ENCODE assay signal across 22 cellular contexts in the genomic region with DNA sequence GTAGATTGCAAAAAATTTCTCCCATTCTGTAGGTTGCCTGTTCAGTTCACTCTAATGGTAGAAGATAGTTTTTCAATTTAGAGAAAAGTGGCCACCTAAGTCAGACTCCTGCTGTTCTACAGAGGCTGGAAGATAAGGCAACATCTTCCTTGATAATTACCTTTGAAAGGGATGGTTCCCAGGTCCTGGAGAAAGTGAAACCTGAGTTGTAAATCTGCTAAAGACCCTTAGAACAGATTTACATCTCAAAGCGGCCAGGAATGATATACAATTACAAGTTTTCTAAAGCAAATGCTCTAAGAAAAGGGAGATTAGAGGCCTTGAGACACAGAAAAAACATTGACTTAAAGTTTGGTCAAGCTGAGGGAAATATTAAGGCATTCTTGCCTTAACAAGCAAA.
A peak's percentile ranks its signal among the peaks of the same experiment; 100 is the strongest.
DNase-seq lines count a peak whose midpoint lies in the region; ATAC-seq and TF ChIP-seq lines count a peak whose summit lies in the region.
"Had no signal": no experiment of that assay in that cellular context is flagged by ENCODE, and none has a peak within 500 bp of the region (broad histone marks: within the 10 kb centered on the region; RNA-seq: fewer than 3 reads in every experiment).

No MANE protein-coding gene starts in this region.

- H3K36me3 Mint-ChIP-seq in GM23338 (ENCODE audit: low read depth) (peaks cover 10% of the 10 kb centered on the region; the same call in 1 of the 3 replicates), WTC11 (peaks cover 17% of the 10 kb centered on the region)
- H3K36me3 Mint-ChIP-seq: CD14-positive monocyte; CD8-positive, alpha-beta memory T cell had no signal

- no peak overlapping the region for H3K23ac ChIP-seq in mesendoderm (ENCODE audit: low read length)

- TF ChIP-seq CTCF in GM23338 (conservative IDR thresholded peaks at IDR 0.05; ENCODE audit: low read depth in 2 of 2): no peak
- TF ChIP-seq CTCF in WTC11 (IDR thresholded peaks at IDR 0.05): no peak

- no peak overlapping the region for H2BK120ac ChIP-seq in mesendoderm (ENCODE audit: low read depth, low read length)

- ATAC-seq in GM23338 (peak; percentile 62), WTC11 (peak; percentile 74), HG02840 (IDR thresholded peaks at IDR 0.05; ENCODE audit: low FRiP score, unreplicated experiment) (no peak)
- ATAC-seq: A549, HCT116 had no signal

- no peaks in the 10 kb centered on the region for H3K79me1 ChIP-seq in mesendoderm (ENCODE audit: low read length)

- peak; percentile 44 for DNase-seq in GM23338 (ENCODE audit: low spot score)
- no peak for DNase-seq in WTC11 (ENCODE audit: low spot score)
- DNase-seq in mesendoderm: peak; percentile 22
- DNase-seq in UCSD-AML1 (lab: John Stamatoyannopoulos, UW; ENCODE audit: unreplicated experiment): no peak
- no peak for DNase-seq in NCI-H1930 (lab: John Stamatoyannopoulos, UW)
- DNase-seq: 8988T; ACHN; AML-193; BE2C; CD4-positive, alpha-beta T cell; CD8-positive, alpha-beta memory T cell; DMS 273 treated with DMSO at 0.1 percent for 48 hours; DMS79; EL; GF-D8; GM23248; H9 had no signal

- peaks cover 11% of the 10 kb centered on the region for H3K4me1 Mint-ChIP-seq in GM23338
- H3K4me1 Mint-ChIP-seq in WTC11: peaks cover 12% of the 10 kb centered on the region
- H3K4me1 Mint-ChIP-seq: CD14-positive monocyte; CD8-positive, alpha-beta memory T cell had no signal

- no peak overlapping the region for H2AFZ ChIP-seq in GM23338
- H2AFZ ChIP-seq: GM23248 had no signal

- H3K27ac Mint-ChIP-seq in GM23338: no peak overlapping the region
- H3K27ac Mint-ChIP-seq in WTC11: no peak overlapping the region
- H3K27ac Mint-ChIP-seq: CD14-positive monocyte; CD4-positive, alpha-beta T cell; CD8-positive, alpha-beta memory T cell had no signal

- WGBS in mesendoderm (ENCODE audit: extremely low coverage, insufficient coverage, low lambda C conversion rate): no CpG with 5 or more reads among the region's 1 CpG

- no peak overlapping the region for H4K8ac ChIP-seq in mesendoderm (ENCODE audit: low read depth, low read length)

- H4K20me1 ChIP-seq in GM23338 (replicated peaks; ENCODE audit: insufficient read depth): no peaks in the 10 kb centered on the region
- H4K20me1 ChIP-seq: BLaER1 treated with 17β-estradiol and CSF1 and Interleukin-3, amounts not matched to agents 10 nM and 100 nM had no signal

- H3K4me1 ChIP-seq in GM23338 (ENCODE audit: insufficient read depth) (no peaks in the 10 kb centered on the region; the same call in 1 of the 2 replicates), mesendoderm (ENCODE audit: control insufficient read depth, low read depth, low read length) (no peaks in the 10 kb centered on the region)
- H3K4me1 ChIP-seq: A549; BE2C; BLaER1 treated with 17β-estradiol and CSF1 and Interleukin-3, amounts not matched to agents 10 nM and 100 nM had no signal

- POLR2A ChIA-PET in WTC11 (lab: Charles Lee): no interaction called here

- H3K18ac ChIP-seq in mesendoderm (ENCODE audit: low read length): no peak overlapping the region

- H3K27me3 Mint-ChIP-seq in GM23338 (ENCODE audit: insufficient read depth, low read depth, poor library complexity) (peaks cover 5% of the 10 kb centered on the region), WTC11 (ENCODE audit: low read depth) (peaks cover 31% of the 10 kb centered on the region)
- H3K27me3 Mint-ChIP-seq: CD4-positive, alpha-beta T cell had no signal

- H3K27me3 ChIP-seq in GM23338 (ENCODE audit: insufficient read depth): no peaks in the 10 kb centered on the region
- no peaks in the 10 kb centered on the region for H3K27me3 ChIP-seq in mesendoderm (ENCODE audit: insufficient read depth, low read length, poor library complexity)
- H3K27me3 ChIP-seq: BE2C; BLaER1 treated with 17β-estradiol and CSF1 and Interleukin-3, amounts not matched to agents 10 nM and 100 nM had no signal

- CTCF ChIA-PET in WTC11 (lab: Charles Lee): no interaction called here

- H3K56ac ChIP-seq in mesendoderm (ENCODE audit: low read length): no peak overlapping the region

- H2BK5ac ChIP-seq in mesendoderm (ENCODE audit: low read length): no peak overlapping the region

- H3K9ac ChIP-seq in mesendoderm (ENCODE audit: low read length): no peak overlapping the region
- H3K9ac ChIP-seq: BLaER1 treated with 17β-estradiol and CSF1 and Interleukin-3, amounts not matched to agents 10 nM and 100 nM; GM23248 had no signal

- H3K27ac ChIP-seq in GM23338 (ENCODE audit: low read depth): no peak overlapping the region
- H3K27ac ChIP-seq in mesendoderm (ENCODE audit: low read depth, low read length): no peak overlapping the region
- H3K27ac ChIP-seq: A549; BLaER1 treated with 17β-estradiol and CSF1 and Interleukin-3, amounts not matched to agents 10 nM and 100 nM; GM23248 had no signal

- H3K9me2 ChIP-seq in GM23338 (ENCODE audit: insufficient read depth): no peaks in the 10 kb centered on the region

- H3F3A ChIP-seq in GM23338 (replicated peaks; ENCODE audit: low read depth): no peaks in the 10 kb centered on the region

- H3K79me2 ChIP-seq in GM23338 (replicated peaks; ENCODE audit: insufficient read depth) (no peaks in the 10 kb centered on the region), mesendoderm (ENCODE audit: control insufficient read depth, insufficient read depth, low read length) (no peaks in the 10 kb centered on the region)

- no peak overlapping the region for H3K4me2 ChIP-seq in GM23338
- no peak overlapping the region for H3K4me2 ChIP-seq in mesendoderm (ENCODE audit: low read length)
- H3K4me2 ChIP-seq: A549; BLaER1 treated with 17β-estradiol and CSF1 and Interleukin-3, amounts not matched to agents 10 nM and 100 nM had no signal

- H3K9me3 Mint-ChIP-seq in GM23338 (peaks cover 19% of the 10 kb centered on the region; the same call in 2 of the 3 replicates), WTC11 (peaks cover 15% of the 10 kb centered on the region)

- H3K4ac ChIP-seq in mesendoderm (ENCODE audit: low read depth, low read length): no peak overlapping the region

- H2BK15ac ChIP-seq in mesendoderm (replicated peaks; ENCODE audit: low read depth): no peak overlapping the region

- no peak overlapping the region for H3K4me3 Mint-ChIP-seq in GM23338
- no peak overlapping the region for H3K4me3 Mint-ChIP-seq in WTC11
- H3K4me3 Mint-ChIP-seq: CD14-positive monocyte; CD4-positive, alpha-beta T cell; CD8-positive, alpha-beta memory T cell; H9 had no signal

- no peak overlapping the region for H2AK5ac ChIP-seq in mesendoderm (ENCODE audit: low read length)

- H3K36me3 ChIP-seq in GM23338 (ENCODE audit: insufficient read depth) (no peaks in the 10 kb centered on the region), mesendoderm (ENCODE audit: control insufficient read depth, insufficient read depth, low read length) (no peaks in the 10 kb centered on the region)
- H3K36me3 ChIP-seq: BE2C; BLaER1 treated with 17β-estradiol and CSF1 and Interleukin-3, amounts not matched to agents 10 nM and 100 nM had no signal

- no peak overlapping the region for H4K5ac ChIP-seq in mesendoderm (ENCODE audit: low read length)

- H3K4me3 ChIP-seq in GM23338 (no peak overlapping the region), mesendoderm (ENCODE audit: low read length) (no peak overlapping the region)
- H3K4me3 ChIP-seq: A549; BLaER1 treated with 17β-estradiol and CSF1 and Interleukin-3, amounts not matched to agents 10 nM and 100 nM; GM23248 had no signal

TF ChIP-seq in GM23338, 12 proteins besides CTCF, POLR2A, EP300 and RAD21 (continues in another document):
- TF ChIP-seq EZH2 (IDR thresholded peaks at IDR 0.05; ENCODE audit: low read depth, unreplicated experiment) (no peak), NANOG (IDR thresholded peaks at IDR 0.05; ENCODE audit: borderline replicate concordance) (0 out of 2 replicates have a peak, but pooled peaks have one; percentile 36)

TF ChIP-seq in WTC11, 78 proteins besides CTCF, POLR2A, EP300 and RAD21 (continues in another document):
- TF ChIP-seq TCF7 (CRISPR knock-in tag; IDR thresholded peaks at IDR 0.05; ENCODE audit: low read depth): no peak
- no peak for TF ChIP-seq ZNF416 (CRISPR knock-in tag; IDR thresholded peaks at IDR 0.05)
- TF ChIP-seq NFE2L1 (CRISPR knock-in tag; IDR thresholded peaks at IDR 0.05): no peak
- TF ChIP-seq FOXJ3 (CRISPR knock-in tag; IDR thresholded peaks at IDR 0.05; ENCODE audit: borderline replicate concordance): no peak
- TF ChIP-seq, protein P1, sequence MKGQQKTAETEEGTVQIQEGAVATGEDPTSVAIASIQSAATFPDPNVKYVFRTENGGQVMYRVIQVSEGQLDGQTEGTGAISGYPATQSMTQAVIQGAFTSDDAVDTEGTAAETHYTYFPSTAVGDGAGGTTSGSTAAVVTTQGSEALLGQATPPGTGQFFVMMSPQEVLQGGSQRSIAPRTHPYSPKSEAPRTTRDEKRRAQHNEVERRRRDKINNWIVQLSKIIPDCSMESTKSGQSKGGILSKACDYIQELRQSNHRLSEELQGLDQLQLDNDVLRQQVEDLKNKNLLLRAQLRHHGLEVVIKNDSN (CRISPR knock-in tag; IDR thresholded peaks at IDR 0.05): no peak
- TF ChIP-seq NFATC4 (CRISPR knock-in tag; IDR thresholded peaks at IDR 0.05): no peak
- no peak for TF ChIP-seq ZNF138 (CRISPR knock-in tag; conservative IDR thresholded peaks at IDR 0.05)
- TF ChIP-seq, protein P2, sequence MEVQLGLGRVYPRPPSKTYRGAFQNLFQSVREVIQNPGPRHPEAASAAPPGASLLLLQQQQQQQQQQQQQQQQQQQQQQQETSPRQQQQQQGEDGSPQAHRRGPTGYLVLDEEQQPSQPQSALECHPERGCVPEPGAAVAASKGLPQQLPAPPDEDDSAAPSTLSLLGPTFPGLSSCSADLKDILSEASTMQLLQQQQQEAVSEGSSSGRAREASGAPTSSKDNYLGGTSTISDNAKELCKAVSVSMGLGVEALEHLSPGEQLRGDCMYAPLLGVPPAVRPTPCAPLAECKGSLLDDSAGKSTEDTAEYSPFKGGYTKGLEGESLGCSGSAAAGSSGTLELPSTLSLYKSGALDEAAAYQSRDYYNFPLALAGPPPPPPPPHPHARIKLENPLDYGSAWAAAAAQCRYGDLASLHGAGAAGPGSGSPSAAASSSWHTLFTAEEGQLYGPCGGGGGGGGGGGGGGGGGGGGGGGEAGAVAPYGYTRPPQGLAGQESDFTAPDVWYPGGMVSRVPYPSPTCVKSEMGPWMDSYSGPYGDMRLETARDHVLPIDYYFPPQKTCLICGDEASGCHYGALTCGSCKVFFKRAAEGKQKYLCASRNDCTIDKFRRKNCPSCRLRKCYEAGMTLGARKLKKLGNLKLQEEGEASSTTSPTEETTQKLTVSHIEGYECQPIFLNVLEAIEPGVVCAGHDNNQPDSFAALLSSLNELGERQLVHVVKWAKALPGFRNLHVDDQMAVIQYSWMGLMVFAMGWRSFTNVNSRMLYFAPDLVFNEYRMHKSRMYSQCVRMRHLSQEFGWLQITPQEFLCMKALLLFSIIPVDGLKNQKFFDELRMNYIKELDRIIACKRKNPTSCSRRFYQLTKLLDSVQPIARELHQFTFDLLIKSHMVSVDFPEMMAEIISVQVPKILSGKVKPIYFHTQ (CRISPR knock-in tag; IDR thresholded peaks at IDR 0.05): no peak
- TF ChIP-seq ATF1 (CRISPR knock-in tag; IDR thresholded peaks at IDR 0.05): no peak

Comparison
In these comparisons a context has a peak if more than half of its experiments do, and no peak if none do; other contexts are left out.
1. DNase-seq: peak in GM23338 (single experiment) and mesendoderm (single experiment); none in WTC11 (single experiment), UCSD-AML1 (single experiment) and NCI-H1930 (0 of 2).